Comparison of ENCODE assay signal across 8 cellular contexts in the genomic region with DNA sequence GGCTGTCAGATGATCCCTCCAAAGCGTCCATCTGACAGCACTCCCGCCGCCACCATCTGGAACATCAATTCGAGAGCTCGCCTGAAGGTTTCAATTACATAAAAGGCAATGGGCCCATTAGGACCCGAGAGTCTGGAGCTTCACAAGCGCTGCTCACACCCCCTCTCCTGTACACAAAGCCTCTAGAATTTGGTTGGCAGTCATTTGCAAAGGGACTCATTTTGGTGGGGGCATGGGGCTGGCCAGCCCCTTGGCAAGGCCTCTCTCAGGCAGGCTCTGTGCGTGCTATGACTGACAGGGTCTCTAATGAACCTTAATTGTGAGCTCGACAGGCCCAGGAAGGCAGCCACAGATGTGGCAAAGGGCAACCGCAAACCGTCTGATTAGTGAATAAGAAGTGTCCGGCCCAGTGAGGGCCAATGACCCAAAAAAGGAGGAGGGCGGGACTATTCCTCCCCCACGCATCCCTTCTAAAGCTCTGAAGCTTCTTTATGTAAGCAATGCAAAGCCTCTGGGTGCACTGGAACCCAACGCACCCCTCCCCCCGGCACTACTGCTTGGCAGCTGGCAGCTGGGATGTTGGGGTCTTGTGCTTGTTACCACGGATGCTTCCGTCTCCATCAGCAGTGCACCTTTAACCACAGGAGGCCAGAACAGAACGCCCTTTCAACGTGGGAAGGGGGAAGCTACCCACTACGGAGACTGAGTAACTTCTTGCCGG.
DNase-seq lines count a peak whose midpoint lies in the region; ATAC-seq and TF ChIP-seq lines count a peak whose summit lies in the region.

No MANE protein-coding gene starts in this region.

- POLR2A ChIA-PET in CD4-positive, alpha-beta T cell (lab: Charles Lee): interaction anchor here (0.9 to 1.6 kb wide), 3 partner anchors 10 to 191 kb away, joined by 3 to 4 read pairs (median 3); a partner anchor contains a TSS

- H3K27ac ChIP-seq in CD4-positive, alpha-beta T cell (ENCODE audit: low read depth, low read length): no peak overlapping the region

- H3K36me3 Mint-ChIP-seq in CD4-positive, alpha-beta T cell (ENCODE audit: low read depth): peaks cover 80% of the 10 kb centered on the region
- peaks cover 3% of the 10 kb centered on the region for H3K36me3 Mint-ChIP-seq in brain
- peaks cover under 1% of the 10 kb centered on the region for H3K36me3 Mint-ChIP-seq in nephron progenitor cell (ENCODE audit: low read depth)

- no peaks in the 10 kb centered on the region for H3K9me3 Mint-ChIP-seq in CD4-positive, alpha-beta T cell
- H3K9me3 Mint-ChIP-seq in brain (no peaks in the 10 kb centered on the region), nephron progenitor cell (no peaks in the 10 kb centered on the region)

- no peak for TF ChIP-seq CTCF in CD4-positive, alpha-beta T cell (IDR thresholded peaks at IDR 0.05)
- TF ChIP-seq CTCF in brain (conservative IDR thresholded peaks at IDR 0.05) (no peak), nephron progenitor cell (IDR thresholded peaks at IDR 0.05) (no peak)

- CTCF ChIA-PET in CD4-positive, alpha-beta T cell (lab: Charles Lee): interaction anchor here (0.7 kb wide), 1 partner anchor 13 kb away, joined by 5 read pairs; no protein-coding TSS in a partner anchor

- no peaks in the 10 kb centered on the region for H3K27me3 Mint-ChIP-seq in CD4-positive, alpha-beta T cell
- no peaks in the 10 kb centered on the region for H3K27me3 Mint-ChIP-seq in brain
- peaks cover 5% of the 10 kb centered on the region for H3K27me3 Mint-ChIP-seq in nephron progenitor cell (ENCODE audit: low read depth, poor library complexity)

- no peaks in the 10 kb centered on the region for H3K9me3 ChIP-seq in CD4-positive, alpha-beta T cell (ENCODE audit: control insufficient read depth, low read length)

- H3K4me3 Mint-ChIP-seq in CD4-positive, alpha-beta T cell: no peak overlapping the region
- H3K4me3 Mint-ChIP-seq in brain (peak overlapping the region; percentile 35 to 71 (median 66)), nephron progenitor cell (peak overlapping the region; percentile 46)

- ATAC-seq in CD4-positive, alpha-beta T cell (ENCODE audit: poor library complexity): no peak
- ATAC-seq in HG02571 (IDR thresholded peaks at IDR 0.05; ENCODE audit: unreplicated experiment): no peak
- no peak for ATAC-seq in GM19467 (IDR thresholded peaks at IDR 0.05; ENCODE audit: unreplicated experiment)

- H3K27ac Mint-ChIP-seq in CD4-positive, alpha-beta T cell: peak overlapping the region; percentile 73
- H3K27ac Mint-ChIP-seq in brain (peak overlapping the region; percentile 87 to 96 (median 95)), nephron progenitor cell (peak overlapping the region; percentile 91)

- H3K4me1 Mint-ChIP-seq in CD4-positive, alpha-beta T cell (ENCODE audit: low read depth): peaks cover 93% of the 10 kb centered on the region
- H3K4me1 Mint-ChIP-seq in brain (peaks cover 97% of the 10 kb centered on the region), nephron progenitor cell (peaks cover 81% of the 10 kb centered on the region)

- DNase-seq in CD4-positive, alpha-beta T cell: no peak
- DNase-seq in NCI-H2107 treated with DMSO at 0.1 percent for 48 hours (lab: John Stamatoyannopoulos, UW; ENCODE audit: unreplicated experiment): peak; percentile 86
- DNase-seq in nephron progenitor cell: peak; percentile 50
- DNase-seq in effector CD8-positive, alpha-beta T cell (lab: John Stamatoyannopoulos, UW): no peak
- DNase-seq in stimulated activated CD4-positive, alpha-beta T cell treated with anti-CD3 and anti-CD28 coated beads, Interleukin-12 subunit alpha, Interleukin-12 subunit beta, amount 100 ng/mL, for 4 hours: no peak

- no peaks in the 10 kb centered on the region for H3K27me3 ChIP-seq in CD4-positive, alpha-beta T cell (ENCODE audit: control insufficient read depth, insufficient read depth, low read length)

- intact Hi-C loops in CD4-positive, alpha-beta T cell (cut with DNase I, micrococcal nuclease): no loop called here

Comparison
In these comparisons a context has a peak if more than half of its experiments do, and no peak if none do; other contexts are left out.
1. DNase-seq: peak in NCI-H2107 treated with DMSO at 0.1 percent for 48 hours (single experiment) and nephron progenitor cell (single experiment); none in CD4-positive, alpha-beta T cell (0 of 10), effector CD8-positive, alpha-beta T cell (single experiment) and stimulated activated CD4-positive, alpha-beta T cell treated with anti-CD3 and anti-CD28 coated beads, Interleukin-12 subunit alpha, Interleukin-12 subunit beta, amount 100 ng/mL, for 4 hours (single experiment).
2. Peak in every context shown above with its lines, with median percentiles within 50 percentile points of each other: H3K27ac Mint-ChIP-seq.